14 cellular contexts compared by ENCODE assay signal in genomic region chr9:129002989-129003388, GRCh38.
"Had no signal": no experiment of that assay in that cellular context is flagged by ENCODE, and none has a peak within 500 bp of the region (broad histone marks: within the 10 kb centered on the region; RNA-seq: fewer than 3 reads in every experiment).

No MANE protein-coding gene starts in this region.

- H3K4me1 ChIP-seq: colonic mucosa, neural progenitor cell, parathyroid adenoma had no signal

- H3K4me3 ChIP-seq: colonic mucosa, lung, neural progenitor cell, tibial nerve had no signal

- H3K27ac Mint-ChIP-seq: activated naive CD4-positive, alpha-beta T cell treated with anti-CD3 and anti-CD28 coated beads, Interleukin-2, amount 10 ng/mL, durations not matched to agents 7 days and 5 days had no signal

- DNase-seq: activated CD4-positive, alpha-beta T cell treated with anti-CD3 and anti-CD28 coated beads for 4 hours; activated CD8-positive, alpha-beta memory T cell treated with anti-CD3 and anti-CD28 coated beads, Interleukin-2, amount 50 U/mL, for 48 hours; activated naive CD4-positive, alpha-beta T cell treated with anti-CD3 and anti-CD28 coated beads, Interleukin-2, amount 10 ng/mL, durations not matched to agents 7 days and 5 days; colonic mucosa; left colon; stimulated activated CD4-positive, alpha-beta T cell treated with anti-CD3 and anti-CD28 coated beads, Interleukin-2, amount 100 ng/mL, for 48 hours; stimulated activated naive CD4-positive, alpha-beta T cell treated with Interleukin-2 at 50 U/mL for 16 hours; substantia nigra; T-helper 17 cell had no signal

- H3K27me3 ChIP-seq: colonic mucosa, neural progenitor cell, tibial nerve had no signal

- H3K27me3 Mint-ChIP-seq: activated naive CD4-positive, alpha-beta T cell treated with anti-CD3 and anti-CD28 coated beads, Interleukin-2, amount 10 ng/mL, durations not matched to agents 7 days and 5 days; T-helper 17 cell had no signal

- H3K9me3 Mint-ChIP-seq: activated naive CD4-positive, alpha-beta T cell treated with anti-CD3 and anti-CD28 coated beads, Interleukin-2, amount 10 ng/mL, durations not matched to agents 7 days and 5 days; neural progenitor cell had no signal

- H3K9me3 ChIP-seq: colonic mucosa, tibial nerve had no signal

- H3K4me3 Mint-ChIP-seq: activated naive CD4-positive, alpha-beta T cell treated with anti-CD3 and anti-CD28 coated beads, Interleukin-2, amount 10 ng/mL, durations not matched to agents 7 days and 5 days; neural progenitor cell; T-helper 17 cell had no signal

- H3K27ac ChIP-seq: colonic mucosa, neural progenitor cell, parathyroid adenoma had no signal

- H3K36me3 ChIP-seq: neural progenitor cell had no signal

- ATAC-seq: esophagus mucosa, left colon, T-helper 17 cell had no signal
